Comparison of ENCODE assay signal across 8 cellular contexts in the genomic region with DNA sequence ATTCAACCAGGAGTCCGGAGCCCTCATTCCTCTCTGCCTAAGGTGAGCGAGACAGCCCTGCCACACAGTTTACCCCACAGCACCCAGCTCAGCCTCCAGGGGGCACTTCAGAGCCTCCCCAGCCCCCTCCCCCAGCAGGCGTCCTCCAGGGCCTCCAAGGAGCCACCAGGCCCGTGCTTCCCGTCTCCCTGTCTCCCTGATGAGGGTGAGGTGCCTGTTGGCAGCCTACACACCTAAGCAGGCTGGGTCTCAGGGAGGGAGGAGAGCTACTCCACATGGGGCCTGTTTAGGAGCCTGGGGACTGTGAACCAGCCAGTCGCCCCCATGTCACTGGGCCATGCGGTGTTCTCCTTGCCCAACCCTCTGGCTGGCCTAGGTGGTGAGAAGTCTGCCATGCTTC. TPM values are rescaled to one million over a fixed set of nuclear protein-coding genes. Genes with fewer than 3 reads are reported as not detected.
DNase-seq lines count a peak whose midpoint lies in the region; ATAC-seq and TF ChIP-seq lines count a peak whose summit lies in the region.
"Had no signal": no experiment of that assay in that cellular context is flagged by ENCODE, and none has a peak within 500 bp of the region (broad histone marks: within the 10 kb centered on the region; RNA-seq: fewer than 3 reads in every experiment).

No MANE protein-coding gene starts in this region.

- intact Hi-C loops in psoas muscle (cut with DNase I) (no loop called here), uterus (cut with DNase I; ENCODE audit: low total_unique reads) (no loop called here)

- no peak for TF ChIP-seq POLR2A in uterus (IDR thresholded peaks at IDR 0.05)

- no peaks in the 10 kb centered on the region for H3K27me3 ChIP-seq in OCI-LY3 (ENCODE audit: low read depth, low read length)
- H3K27me3 ChIP-seq in psoas muscle (ENCODE audit: insufficient read depth in 3 of 3, low read length in 2 of 3): no peaks in the 10 kb centered on the region
- no peaks in the 10 kb centered on the region for H3K27me3 ChIP-seq in uterus

- H3K4me2 ChIP-seq in OCI-LY3 (ENCODE audit: low read length): no peak overlapping the region

- no peaks in the 10 kb centered on the region for H3K79me2 ChIP-seq in OCI-LY3 (ENCODE audit: low read length)

- H3K4me3 ChIP-seq in OCI-LY3 (ENCODE audit: low read length) (no peak overlapping the region), epithelial cell of proximal tubule (ENCODE audit: low read depth, low read length) (no peak overlapping the region), psoas muscle (no peak overlapping the region), uterus (no peak overlapping the region)

- H3K36me3 ChIP-seq in OCI-LY3 (replicated peaks; ENCODE audit: low read depth, low read length) (no peaks in the 10 kb centered on the region), psoas muscle (ENCODE audit: insufficient read depth in 1 of 2, low read depth in 1 of 2) (peaks cover 0 to 19% of the 10 kb centered on the region in 2 donors), uterus (no peaks in the 10 kb centered on the region)

- ATAC-seq in psoas muscle: peak in 3 of 4 donors; percentile 55 to 59 (median 59)

- DNase-seq in epithelial cell of proximal tubule (ENCODE audit: low read depth) (no peak), psoas muscle (peak; percentile 30 to 73), NCI-H2081 treated with DMSO at 0.1 percent for 48 hours (lab: John Stamatoyannopoulos, UW) (no peak), GDM1 (lab: John Stamatoyannopoulos, UW) (no peak), uterus (no peak)
- DNase-seq: naive B cell had no signal

- no peak overlapping the region for H2AFZ ChIP-seq in OCI-LY3 (ENCODE audit: low read depth, low read length)

- H3K27ac ChIP-seq in OCI-LY3 (ENCODE audit: low read length): no peak overlapping the region
- H3K27ac ChIP-seq in psoas muscle: peak overlapping the region; percentile 82
- peak overlapping the region in 1 of 2 donors; percentile 25 for H3K27ac ChIP-seq in uterus

- H3K9ac ChIP-seq in OCI-LY3 (ENCODE audit: low read length): no peak overlapping the region

- H4K20me1 ChIP-seq in OCI-LY3 (ENCODE audit: insufficient read depth, low read length): no peaks in the 10 kb centered on the region

- TF ChIP-seq CTCF in GM12872 (IDR thresholded peaks at IDR 0.05; ENCODE audit: insufficient read depth, low read depth, low read length): peak; percentile 52
- peak; percentile 13; the same call in 1 of the 2 replicates for TF ChIP-seq CTCF in OCI-LY3 (IDR thresholded peaks at IDR 0.05; ENCODE audit: low read depth, low read length)
- peak; percentile 55 for TF ChIP-seq CTCF in epithelial cell of proximal tubule (conservative IDR thresholded peaks at IDR 0.05; ENCODE audit: low read depth, low read length)
- TF ChIP-seq CTCF in psoas muscle (IDR thresholded peaks at IDR 0.05): peak; percentile 12
- no peak for TF ChIP-seq CTCF in uterus (IDR thresholded peaks at IDR 0.05)

- no peaks in the 10 kb centered on the region for H3K9me3 ChIP-seq in OCI-LY3 (ENCODE audit: insufficient read depth, low read length)
- H3K9me3 ChIP-seq in psoas muscle: no peaks in the 10 kb centered on the region
- no peaks in the 10 kb centered on the region for H3K9me3 ChIP-seq in uterus

- H3K4me1 ChIP-seq in OCI-LY3 (ENCODE audit: low read length) (peaks cover 16% of the 10 kb centered on the region), psoas muscle (peaks cover 75% of the 10 kb centered on the region), uterus (peaks cover 21% of the 10 kb centered on the region in 2 donors)

- WGBS in psoas muscle, 3 donors: 50 to 55% (median 53%) methylated on average over 7 of the region's 7 CpGs

RNA-seq across cellular contexts. Expression of a gene that starts 28.9 kb away (rescaled TPM):
- total RNA-seq in epithelial cell of proximal tubule (120 and 182 TPM in 2 replicates), psoas muscle (100 to 1,000 TPM in 3 of 4 donors, 10 to 100 TPM in 1; 97.2 to 166 (median 111) TPM), uterus (100 to 1,000 TPM in 2 of 4 donors, 10 to 100 TPM in 2; 71.2 to 119 (median 102) TPM)
- polyA plus RNA-seq in psoas muscle: 10 to 100 TPM; 57.6 to 72.4 (median 72.3) TPM

Comparison
In these comparisons a context has a peak if more than half of its experiments do, and no peak if none do; other contexts are left out.
1. CTCF ChIP-seq: peak in GM12872 (single experiment), OCI-LY3 (single experiment), epithelial cell of proximal tubule (single experiment) and psoas muscle (single experiment); none in uterus (0 of 4).
2. DNase-seq: peak in psoas muscle (2 of 2); none in epithelial cell of proximal tubule (single experiment), NCI-H2081 treated with DMSO at 0.1 percent for 48 hours (single experiment), GDM1 (single experiment) and uterus (0 of 2).